Comparison of ENCODE assay signal across 8 cellular contexts in the genomic region with DNA sequence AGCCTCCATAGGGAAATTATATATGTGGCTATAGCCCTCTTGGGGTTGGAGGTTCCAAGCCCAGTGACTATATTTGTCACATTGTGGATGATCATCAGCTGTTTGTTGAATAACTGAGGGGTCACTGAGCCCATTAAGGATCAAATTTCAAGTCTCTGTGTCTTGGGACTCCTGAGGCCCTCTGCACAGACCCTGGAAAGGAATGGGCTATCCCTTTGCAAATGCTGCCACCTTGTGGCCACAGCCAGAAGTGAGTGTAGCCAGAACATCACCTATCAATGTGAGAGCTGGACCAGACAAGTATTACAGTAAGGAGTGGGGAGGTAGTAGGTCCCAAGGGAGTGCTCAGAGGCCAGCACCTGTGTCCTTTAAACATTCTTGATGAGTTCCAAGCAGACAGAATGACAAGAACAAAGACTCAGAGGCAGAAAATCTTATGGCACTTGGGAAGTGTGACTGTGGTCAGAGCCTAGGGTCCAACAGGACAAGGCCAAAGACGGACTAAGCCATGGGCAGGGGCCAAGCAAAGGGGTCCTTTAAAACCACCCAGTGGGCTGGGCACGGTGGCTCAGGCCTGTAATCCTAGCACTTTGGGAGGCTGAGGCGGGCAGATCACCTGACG. TPM values are rescaled to one million over a fixed set of nuclear protein-coding genes. Genes with fewer than 3 reads are reported as not detected.
DNase-seq lines count a peak whose midpoint lies in the region; ATAC-seq lines count a peak whose summit lies in the region.

No MANE protein-coding gene starts in this region.

- intact Hi-C loops in activated CD4-positive, alpha-beta memory T cell treated with anti-CD3 and anti-CD28 coated beads for 36 hours (cut with micrococcal nuclease), result loop anchor here (1.0 kb wide), 1 partner anchor 55 kb away; no protein-coding TSS in a partner anchor

- POLR2A ChIA-PET in activated CD4-positive, alpha-beta memory T cell treated with anti-CD3 and anti-CD28 coated beads for 36 hours (lab: Charles Lee), result no interaction called here

- no peaks in the 10 kb centered on the region for H3K4me1 Mint-ChIP-seq in activated CD4-positive, alpha-beta memory T cell treated with anti-CD3 and anti-CD28 coated beads for 36 hours (ENCODE audit: low read depth)

- H3K27me3 Mint-ChIP-seq in activated CD4-positive, alpha-beta memory T cell treated with anti-CD3 and anti-CD28 coated beads for 36 hours, result no peaks in the 10 kb centered on the region

- DNase-seq in DMS 273 (lab: John Stamatoyannopoulos, UW; ENCODE audit: unreplicated experiment) (peak; percentile 89), DMS 273 treated with DMSO at 0.1 percent for 48 hours (lab: John Stamatoyannopoulos, UW) (no peak), NCI-H748 treated with DMSO at 0.1 percent for 48 hours (lab: John Stamatoyannopoulos, UW) (peak; percentile 57), medulla oblongata (ENCODE audit: extremely low spot score) (peak; percentile 92)
- DNase-seq in activated CD4-positive, alpha-beta memory T cell treated with anti-CD3 and anti-CD28 coated beads for 36 hours, result peak; percentile 85
- DNase-seq in effector CD4-positive, alpha-beta T cell, result peak; percentile 79
- DNase-seq in stimulated activated CD8-positive, alpha-beta memory T cell treated with anti-CD3 and anti-CD28 coated beads, Interleukin-15, amount 100 ng/mL, for 48 hours (ENCODE audit: low read depth in 2 of 2), result peak; percentile 54 to 61

- H3K9me3 Mint-ChIP-seq in activated CD4-positive, alpha-beta memory T cell treated with anti-CD3 and anti-CD28 coated beads for 36 hours, result no peaks in the 10 kb centered on the region

- no peak overlapping the region for H3K4me3 Mint-ChIP-seq in activated CD4-positive, alpha-beta memory T cell treated with anti-CD3 and anti-CD28 coated beads for 36 hours

- ATAC-seq in HG03439 (IDR thresholded peaks at IDR 0.05; ENCODE audit: unreplicated experiment), result peak; percentile 73

- H3K36me3 Mint-ChIP-seq in activated CD4-positive, alpha-beta memory T cell treated with anti-CD3 and anti-CD28 coated beads for 36 hours, result no peaks in the 10 kb centered on the region

- no peak overlapping the region for H3K27ac Mint-ChIP-seq in activated CD4-positive, alpha-beta memory T cell treated with anti-CD3 and anti-CD28 coated beads for 36 hours

- CTCF ChIA-PET in activated CD4-positive, alpha-beta memory T cell treated with anti-CD3 and anti-CD28 coated beads for 36 hours (lab: Charles Lee), result interaction anchor here (0.5 to 4.9 kb wide), 43 partner anchors 8 to 474 kb away, joined by 3 to 49 read pairs (median 5); a partner anchor contains a TSS

RNA-seq across cellular contexts. Expression of a gene that starts 8.2 kb away (rescaled TPM):
- total RNA-seq in activated CD4-positive, alpha-beta memory T cell treated with anti-CD3 and anti-CD28 coated beads for 36 hours, result 10 to 100 TPM; 29.3 to 31.1 TPM

RNA-seq across cellular contexts. Expression of a gene that starts 14.2 kb away (rescaled TPM):
- total RNA-seq in activated CD4-positive, alpha-beta memory T cell treated with anti-CD3 and anti-CD28 coated beads for 36 hours, result not detected

RNA-seq across cellular contexts. Expression of a gene that starts 16.6 kb away (rescaled TPM):
- 10 to 100 TPM; 85.3 to 87.3 TPM for total RNA-seq in activated CD4-positive, alpha-beta memory T cell treated with anti-CD3 and anti-CD28 coated beads for 36 hours

RNA-seq across cellular contexts. Expression of a gene that starts 25.1 kb away (rescaled TPM):
- under 1 TPM; 0.14 to 0.17 TPM for total RNA-seq in activated CD4-positive, alpha-beta memory T cell treated with anti-CD3 and anti-CD28 coated beads for 36 hours

RNA-seq across cellular contexts. Expression of a gene that starts 33.9 kb away (rescaled TPM):
- total RNA-seq in activated CD4-positive, alpha-beta memory T cell treated with anti-CD3 and anti-CD28 coated beads for 36 hours, result 10 to 100 TPM; 65.9 to 67.6 TPM
